Comparison of ENCODE assay signal across 1 cellular context in genomic region chr4:26936284-26937065, GRCh38.
TF ChIP-seq lines count a peak whose summit lies in the region.

No MANE protein-coding gene starts in this region.

TF ChIP-seq in K562, 482 proteins besides CTCF, POLR2A, EP300 and RAD21 (continued from another document):
- 0 out of 2 replicates have a peak, but pooled peaks have one; percentile 9 for TF ChIP-seq PKNOX1 (IDR thresholded peaks at IDR 0.05)
- TF ChIP-seq ZNF184 (CRISPR knock-in tag; IDR thresholded peaks at IDR 0.05), result no peak
- no peak for TF ChIP-seq PRPF4 (IDR thresholded peaks at IDR 0.05; ENCODE audit: insufficient read depth, low read depth, low read length, poor library complexity, severe bottlenecking)
- peak; percentile 73 for TF ChIP-seq SMARCE1 (IDR thresholded peaks at IDR 0.05)
- TF ChIP-seq CBX8 (IDR thresholded peaks at IDR 0.05; ENCODE audit: borderline replicate concordance, extremely low read depth, low read depth, low read length, poor library complexity, severe bottlenecking), result no peak
- TF ChIP-seq NKRF (IDR thresholded peaks at IDR 0.05; ENCODE audit: borderline replicate concordance), result peak; percentile 25; the same call in 1 of the 2 replicates
- TF ChIP-seq ZBTB43 (CRISPR knock-in tag; IDR thresholded peaks at IDR 0.05), result no peak
- peak; percentile 17 to 61; a peak in 2 of 4 replicates for TF ChIP-seq MNT (conservative IDR thresholded peaks at IDR 0.05)
- TF ChIP-seq MAZ (CRISPR knock-in tag; conservative IDR thresholded peaks at IDR 0.05 in 1 of 2, IDR thresholded peaks at IDR 0.05 in 1 of 2), result no peak
- no peak for TF ChIP-seq SRF (CRISPR knock-in tag; IDR thresholded peaks at IDR 0.05)
- TF ChIP-seq U2AF1 (optimal IDR thresholded peaks at IDR 0.05; ENCODE audit: low read depth, low read length), result no peak
- no peak for TF ChIP-seq GTF2E2 (tag; IDR thresholded peaks at IDR 0.05)
- peak; percentile 14; the same call in 1 of the 2 replicates for TF ChIP-seq CTBP1 (IDR thresholded peaks at IDR 0.05; ENCODE audit: borderline replicate concordance)
TF ChIP-seq in K562: peak in this region for 35.
